In genomic region chr6:138555294-138555988, GRCh38 we compare ENCODE assay signal across 12 cellular contexts. TPM values are rescaled to one million over a fixed set of nuclear protein-coding genes. Genes with fewer than 3 reads are reported as not detected.
DNase-seq lines count a peak whose midpoint lies in the region; ATAC-seq and FAIRE-seq lines count a peak whose summit lies in the region.
"Had no signal": no experiment of that assay in that cellular context is flagged by ENCODE, and none has a peak within 500 bp of the region (broad histone marks: within the 10 kb centered on the region; RNA-seq: fewer than 3 reads in every experiment).

No MANE protein-coding gene starts in this region.

- ATAC-seq in stimulated activated naive B cell treated with anti-CD40 and anti-IgM and Interleukin-4, amounts not matched to agents 10 μg/mL and 1 μg/mL and 100 μg/mL, for 72 hours (replicated peaks), result peak; percentile 36 to 50
- ATAC-seq in naive thymus-derived CD4-positive, alpha-beta T cell, result no peak

- peak overlapping the region; percentile 4 for H3K9ac ChIP-seq in iPS-15b (ENCODE audit: low read depth, low read length)

- peaks cover 6 to 21% of the 10 kb centered on the region in 2 donors for H3K4me1 Mint-ChIP-seq in stimulated activated naive B cell treated with anti-CD40 and anti-IgM and Interleukin-4, amounts not matched to agents 10 μg/mL and 1 μg/mL and 100 μg/mL, for 72 hours
- H3K4me1 Mint-ChIP-seq in naive thymus-derived CD4-positive, alpha-beta T cell, result peaks cover 0 to 2% (median 0%) of the 10 kb centered on the region in 7 donors
- H3K4me1 Mint-ChIP-seq: central memory CD8-positive, alpha-beta T cell had no signal

- H3K9me3 ChIP-seq in iPS-15b (ENCODE audit: control insufficient read depth, insufficient read depth, low read length), result no peaks in the 10 kb centered on the region
- H3K9me3 ChIP-seq in naive thymus-derived CD4-positive, alpha-beta T cell (ENCODE audit: control insufficient read depth in 2 of 3, low read length in 3 of 3), result no peaks in the 10 kb centered on the region
- H3K9me3 ChIP-seq: thoracic aorta had no signal

- peaks cover 20% of the 10 kb centered on the region for H3K4me1 ChIP-seq in iPS-15b (ENCODE audit: control insufficient read depth, insufficient read depth, low read length)
- no peaks in the 10 kb centered on the region for H3K4me1 ChIP-seq in naive thymus-derived CD4-positive, alpha-beta T cell (ENCODE audit: control insufficient read depth in 2 of 2, insufficient read depth in 2 of 2, low read length in 2 of 2)

- CTCF ChIA-PET in naive thymus-derived CD4-positive, alpha-beta T cell (lab: Charles Lee), result no interaction called here

- no peaks in the 10 kb centered on the region for H3K27me3 ChIP-seq in iPS-15b (ENCODE audit: control insufficient read depth, insufficient read depth, low read length)
- no peaks in the 10 kb centered on the region for H3K27me3 ChIP-seq in naive thymus-derived CD4-positive, alpha-beta T cell (ENCODE audit: control insufficient read depth in 2 of 2, insufficient read depth in 2 of 2, low read length in 2 of 2)

- intact Hi-C loops in naive thymus-derived CD4-positive, alpha-beta T cell (cut with micrococcal nuclease), result no loop called here

- DNase-seq in NOMO-1 treated with DMSO at 0.1 percent for 48 hours (lab: John Stamatoyannopoulos, UW; ENCODE audit: unreplicated experiment), result peak; percentile 15
- DNase-seq in NOMO-1 treated with dmso at 0.1 percent for 144 hours (lab: John Stamatoyannopoulos, UW; ENCODE audit: unreplicated experiment), result no peak
- DNase-seq in RCC 7860 (ENCODE audit: low spot score), result peak; percentile 61
- no peak for DNase-seq in stimulated activated naive B cell treated with anti-CD40 and anti-IgM and Interleukin-4, amounts not matched to agents 10 μg/mL and 1 μg/mL and 100 μg/mL, for 72 hours
- DNase-seq in naive thymus-derived CD4-positive, alpha-beta T cell, result no peak
- no peak for DNase-seq in cerebellar nuclear complex (lab: John Stamatoyannopoulos, UW)
- no peak for DNase-seq in DMS 273 (lab: John Stamatoyannopoulos, UW; ENCODE audit: unreplicated experiment)
- DNase-seq: HCEC 1CT, kidney glomerular epithelial cell had no signal

- no peaks in the 10 kb centered on the region for H3K9me3 Mint-ChIP-seq in stimulated activated naive B cell treated with anti-CD40 and anti-IgM and Interleukin-4, amounts not matched to agents 10 μg/mL and 1 μg/mL and 100 μg/mL, for 72 hours
- no peaks in the 10 kb centered on the region for H3K9me3 Mint-ChIP-seq in naive thymus-derived CD4-positive, alpha-beta T cell
- H3K9me3 Mint-ChIP-seq: central memory CD8-positive, alpha-beta T cell had no signal

- H3K36me3 Mint-ChIP-seq in stimulated activated naive B cell treated with anti-CD40 and anti-IgM and Interleukin-4, amounts not matched to agents 10 μg/mL and 1 μg/mL and 100 μg/mL, for 72 hours, result no peaks in the 10 kb centered on the region
- no peaks in the 10 kb centered on the region for H3K36me3 Mint-ChIP-seq in naive thymus-derived CD4-positive, alpha-beta T cell

- peak; percentile 69 for FAIRE-seq in RCC 7860 (lab: Jason Lieb, UNC)

- no peak overlapping the region for H3K27ac ChIP-seq in naive thymus-derived CD4-positive, alpha-beta T cell (ENCODE audit: low read depth, low read length)
- H3K27ac ChIP-seq: thoracic aorta had no signal

- no peaks in the 10 kb centered on the region for H3K36me3 ChIP-seq in iPS-15b (ENCODE audit: control insufficient read depth, insufficient read depth, low read length)
- H3K36me3 ChIP-seq in naive thymus-derived CD4-positive, alpha-beta T cell (ENCODE audit: control insufficient read depth in 2 of 3, insufficient read depth in 3 of 3, low read length in 3 of 3), result no peaks in the 10 kb centered on the region
- H3K36me3 ChIP-seq: thoracic aorta had no signal

- no peak overlapping the region for H3K27ac Mint-ChIP-seq in stimulated activated naive B cell treated with anti-CD40 and anti-IgM and Interleukin-4, amounts not matched to agents 10 μg/mL and 1 μg/mL and 100 μg/mL, for 72 hours
- no peak overlapping the region for H3K27ac Mint-ChIP-seq in naive thymus-derived CD4-positive, alpha-beta T cell

- no peaks in the 10 kb centered on the region for H3K27me3 Mint-ChIP-seq in stimulated activated naive B cell treated with anti-CD40 and anti-IgM and Interleukin-4, amounts not matched to agents 10 μg/mL and 1 μg/mL and 100 μg/mL, for 72 hours
- H3K27me3 Mint-ChIP-seq in naive thymus-derived CD4-positive, alpha-beta T cell, result peaks cover 0 to 23% (median 10%) of the 10 kb centered on the region in 5 donors

- H3K4me3 ChIP-seq in iPS-15b (ENCODE audit: low read depth, low read length), result no peak overlapping the region
- no peak overlapping the region for H3K4me3 ChIP-seq in naive thymus-derived CD4-positive, alpha-beta T cell (ENCODE audit: low read length)
- H3K4me3 ChIP-seq: thoracic aorta had no signal

- no peak overlapping the region for H3K4me3 Mint-ChIP-seq in stimulated activated naive B cell treated with anti-CD40 and anti-IgM and Interleukin-4, amounts not matched to agents 10 μg/mL and 1 μg/mL and 100 μg/mL, for 72 hours
- no peak overlapping the region for H3K4me3 Mint-ChIP-seq in naive thymus-derived CD4-positive, alpha-beta T cell
- H3K4me3 Mint-ChIP-seq: central memory CD8-positive, alpha-beta T cell had no signal

- POLR2A ChIA-PET in naive thymus-derived CD4-positive, alpha-beta T cell (lab: Charles Lee), result no interaction called here

RNA-seq across cellular contexts. Expression of gene NHSL1, which starts 56.1 kb away (rescaled TPM):
- total RNA-seq in naive thymus-derived CD4-positive, alpha-beta T cell, result 1 to 10 TPM in 2 of 5 experiments, under 1 TPM in 3; 0.13 to 1.2 (median 0.56) TPM
- polyA plus RNA-seq in naive thymus-derived CD4-positive, alpha-beta T cell, result under 1 TPM in 1 of 2 donors, not detected in 1; 0.05 TPM

Comparison
In these comparisons a context has a peak if more than half of its experiments do, and no peak if none do; other contexts are left out.
1. DNase-seq: peak in NOMO-1 treated with DMSO at 0.1 percent for 48 hours (single experiment) and RCC 7860 (single experiment); none in NOMO-1 treated with dmso at 0.1 percent for 144 hours (single experiment), stimulated activated naive B cell treated with anti-CD40 and anti-IgM and Interleukin-4, amounts not matched to agents 10 μg/mL and 1 μg/mL and 100 μg/mL, for 72 hours (single experiment), naive thymus-derived CD4-positive, alpha-beta T cell (0 of 9), cerebellar nuclear complex (0 of 2) and DMS 273 (single experiment).